ENCODE assay signal across 39 cellular contexts in genomic region chr5:11925701-11926100, GRCh38.
"Had no signal": no experiment of that assay in that cellular context is flagged by ENCODE, and none has a peak within 500 bp of the region (broad histone marks: within the 10 kb centered on the region; RNA-seq: fewer than 3 reads in every experiment).

No MANE protein-coding gene starts in this region.

- H3K27me3 Mint-ChIP-seq: activated naive CD4-positive, alpha-beta T cell treated with anti-CD3 and anti-CD28 coated beads, Interleukin-2, amount 10 ng/mL, durations not matched to agents 7 days and 5 days; activated naive CD4-positive, alpha-beta T cell treated with anti-CD3 and anti-CD28 coated beads, Interleukin-2, amount 50 U/mL, for 24 hours; activated naive CD8-positive, alpha-beta T cell; activated naive CD8-positive, alpha-beta T cell treated with anti-CD3 and anti-CD28 coated beads for 36 hours; activated naive CD8-positive, alpha-beta T cell treated with anti-CD3 and anti-CD28 coated beads, Interleukin-2, amount 10 ng/mL, durations not matched to agents 7 days and 5 days; activated naive CD8-positive, alpha-beta T cell treated with anti-CD3 and anti-CD28 coated beads, Interleukin-2, amount 50 U/mL, for 24 hours; activated T-cell treated with anti-CD3 and anti-CD28 coated beads, Interleukin-2, amount 50 U/mL, for 24 hours; activated T-helper 17 cell treated with anti-CD3 and anti-CD28 coated beads, Interleukin-2, amount 50 U/mL, for 72 hours; brain; central memory CD8-positive, alpha-beta T cell had no signal

- H3K4me3 ChIP-seq: adrenal gland, ascending aorta, body of pancreas, breast epithelium, cardiac muscle cell had no signal

- H3K36me3 Mint-ChIP-seq: activated naive CD4-positive, alpha-beta T cell treated with anti-CD3 and anti-CD28 coated beads, Interleukin-2, amount 10 ng/mL, durations not matched to agents 7 days and 5 days; activated naive CD4-positive, alpha-beta T cell treated with anti-CD3 and anti-CD28 coated beads, Interleukin-2, amount 50 U/mL, for 24 hours; activated naive CD4-positive, alpha-beta T cell treated with anti-CD3 and anti-CD28 coated beads, Interleukin-2, amount 50 U/mL, for 72 hours; activated naive CD8-positive, alpha-beta T cell; activated naive CD8-positive, alpha-beta T cell treated with anti-CD3 and anti-CD28 coated beads for 36 hours; activated naive CD8-positive, alpha-beta T cell treated with anti-CD3 and anti-CD28 coated beads, Interleukin-2, amount 10 ng/mL, durations not matched to agents 7 days and 5 days; brain had no signal

- H3K36me3 ChIP-seq: adrenal gland, ascending aorta, brain microvascular endothelial cell, breast epithelium, cardiac muscle cell had no signal

- H3K4me1 Mint-ChIP-seq: activated naive CD4-positive, alpha-beta T cell treated with anti-CD3 and anti-CD28 coated beads, Interleukin-2, amount 10 ng/mL, durations not matched to agents 7 days and 5 days; activated naive CD4-positive, alpha-beta T cell treated with anti-CD3 and anti-CD28 coated beads, Interleukin-2, amount 50 U/mL, for 24 hours; activated naive CD8-positive, alpha-beta T cell treated with anti-CD3 and anti-CD28 coated beads for 36 hours; activated naive CD8-positive, alpha-beta T cell treated with anti-CD3 and anti-CD28 coated beads, Interleukin-2, amount 10 ng/mL, durations not matched to agents 7 days and 5 days; activated naive CD8-positive, alpha-beta T cell treated with anti-CD3 and anti-CD28 coated beads, Interleukin-2, amount 50 U/mL, for 24 hours; activated T-helper 17 cell treated with anti-CD3 and anti-CD28 coated beads, Interleukin-2, amount 50 U/mL, for 72 hours; brain; central memory CD8-positive, alpha-beta T cell had no signal

- H3K27ac ChIP-seq: adrenal gland, ascending aorta, body of pancreas, brain microvascular endothelial cell, breast epithelium, cardiac muscle cell had no signal

- H3K9me3 ChIP-seq: adrenal gland, ascending aorta, body of pancreas, breast epithelium had no signal

- DNase-seq: activated effector memory CD4-positive, alpha-beta T cell treated with anti-CD3 and anti-CD28 coated beads, Interleukin-2, amount 50 U/mL, for 16 hours; activated effector memory CD4-positive, alpha-beta T cell treated with Interleukin-2 at 50 U/mL for 16 hours; activated gamma-delta T cell; activated gamma-delta T cell treated with Interleukin-2 at 50 U/mL for 16 hours; activated naive CD4-positive, alpha-beta T cell; activated naive CD4-positive, alpha-beta T cell treated with anti-CD3 and anti-CD28 coated beads for 36 hours; activated naive CD4-positive, alpha-beta T cell treated with anti-CD3 and anti-CD28 coated beads, Interleukin-2, amount 10 ng/mL, durations not matched to agents 7 days and 5 days; activated naive CD4-positive, alpha-beta T cell treated with anti-CD3 and anti-CD28 coated beads, Interleukin-2, amount 50 U/mL, for 16 hours; activated naive CD4-positive, alpha-beta T cell treated with Interleukin-2 at 50 U/mL for 16 hours; activated naive CD8-positive, alpha-beta T cell treated with anti-CD3 and anti-CD28 coated beads for 36 hours; activated naive CD8-positive, alpha-beta T cell treated with anti-CD3 and anti-CD28 coated beads, Interleukin-2, amount 10 ng/mL, durations not matched to agents 7 days and 5 days; activated naive CD8-positive, alpha-beta T cell treated with anti-CD3 and anti-CD28 coated beads, Interleukin-2, amount 50 U/mL, for 24 hours; activated T-cell treated with anti-CD3 and anti-CD28 coated beads for 4 hours; activated T-cell treated with anti-CD3 and anti-CD28 coated beads, Interleukin-2, amount 50 U/mL, for 1 hour; activated T-cell treated with anti-CD3 and anti-CD28 coated beads, Interleukin-2, amount 50 U/mL, for 24 hours; activated T-cell treated with anti-CD3 and anti-CD28 coated beads, Interleukin-2, amount 50 U/mL, for 4 hours; activated T-cell treated with anti-CD3 and anti-CD28 coated beads, Interleukin-2, amount 50 U/mL, for 48 hours; activated T-cell treated with anti-CD3 and anti-CD28 coated beads, Interleukin-2, amount 50 U/mL, for 72 hours; adrenal gland; amniotic stem cell; amygdala; anterior cingulate cortex; aorta; body of pancreas; brain microvascular endothelial cell; caudate nucleus; central memory CD4-positive, alpha-beta T cell; cerebellar nuclear complex had no signal

- H3K27ac Mint-ChIP-seq: activated naive CD4-positive, alpha-beta T cell treated with anti-CD3 and anti-CD28 coated beads for 36 hours; activated naive CD4-positive, alpha-beta T cell treated with anti-CD3 and anti-CD28 coated beads, Interleukin-2, amount 10 ng/mL, durations not matched to agents 7 days and 5 days; activated naive CD4-positive, alpha-beta T cell treated with anti-CD3 and anti-CD28 coated beads, Interleukin-2, amount 50 U/mL, for 24 hours; activated naive CD4-positive, alpha-beta T cell treated with anti-CD3 and anti-CD28 coated beads, Interleukin-2, amount 50 U/mL, for 72 hours; activated naive CD8-positive, alpha-beta T cell; activated naive CD8-positive, alpha-beta T cell treated with anti-CD3 and anti-CD28 coated beads for 36 hours; activated naive CD8-positive, alpha-beta T cell treated with anti-CD3 and anti-CD28 coated beads, Interleukin-2, amount 10 ng/mL, durations not matched to agents 7 days and 5 days; activated naive CD8-positive, alpha-beta T cell treated with anti-CD3 and anti-CD28 coated beads, Interleukin-2, amount 50 U/mL, for 24 hours; activated T-cell treated with anti-CD3 and anti-CD28 coated beads, Interleukin-2, amount 50 U/mL, for 24 hours; activated T-cell treated with anti-CD3 and anti-CD28 coated beads, Interleukin-2, amount 50 U/mL, for 72 hours; activated T-helper 1 cell treated with anti-CD3 and anti-CD28 coated beads, Interleukin-12 subunit alpha, Interleukin-12 subunit beta, Interleukin-2, Interleukin-4 antibody, amounts not matched to agents 30 ng/mL and 10 ng/mL and 1 ng/mL, durations not matched to agents 14 hours and 24 hours and 36 hours; activated T-helper 17 cell treated with anti-CD3 and anti-CD28 coated beads, Interleukin-2, amount 50 U/mL, for 72 hours; activated T-helper 2 cell treated with anti-CD3 and anti-CD28 coated beads, Interferon-gamma antibody, Interleukin-2, Interleukin-4, amounts not matched to agents 10 μg/mL and 5 μg/mL and 100 μg/mL, durations not matched to agents 14 hours and 24 hours and 36 hours; brain had no signal

- ATAC-seq: activated naive CD4-positive, alpha-beta T cell treated with anti-CD3 and anti-CD28 coated beads, Interleukin-2, amount 50 U/mL, for 72 hours; activated naive CD8-positive, alpha-beta T cell treated with anti-CD3 and anti-CD28 coated beads, Interleukin-2, amount 50 U/mL, for 24 hours; activated T-cell treated with anti-CD3 and anti-CD28 coated beads, Interleukin-2, amount 50 U/mL, for 4 hours; activated T-cell treated with anti-CD3 and anti-CD28 coated beads, Interleukin-2, amount 50 U/mL, for 72 hours; activated T-helper 17 cell treated with anti-CD3 and anti-CD28 coated beads, Interleukin-2, amount 50 U/mL, for 72 hours; body of pancreas had no signal

- H3K4me3 Mint-ChIP-seq: activated naive CD4-positive, alpha-beta T cell treated with anti-CD3 and anti-CD28 coated beads for 36 hours; activated naive CD4-positive, alpha-beta T cell treated with anti-CD3 and anti-CD28 coated beads, Interleukin-2, amount 10 ng/mL, durations not matched to agents 7 days and 5 days; activated naive CD4-positive, alpha-beta T cell treated with anti-CD3 and anti-CD28 coated beads, Interleukin-2, amount 50 U/mL, for 24 hours; activated naive CD8-positive, alpha-beta T cell; activated naive CD8-positive, alpha-beta T cell treated with anti-CD3 and anti-CD28 coated beads for 36 hours; activated naive CD8-positive, alpha-beta T cell treated with anti-CD3 and anti-CD28 coated beads, Interleukin-2, amount 10 ng/mL, durations not matched to agents 7 days and 5 days; activated naive CD8-positive, alpha-beta T cell treated with anti-CD3 and anti-CD28 coated beads, Interleukin-2, amount 50 U/mL, for 24 hours; activated T-cell treated with anti-CD3 and anti-CD28 coated beads, Interleukin-2, amount 50 U/mL, for 24 hours; activated T-cell treated with anti-CD3 and anti-CD28 coated beads, Interleukin-2, amount 50 U/mL, for 4 hours; activated T-cell treated with anti-CD3 and anti-CD28 coated beads, Interleukin-2, amount 50 U/mL, for 72 hours; activated T-helper 1 cell treated with anti-CD3 and anti-CD28 coated beads, Interleukin-12 subunit alpha, Interleukin-12 subunit beta, Interleukin-2, Interleukin-4 antibody, amounts not matched to agents 30 ng/mL and 10 ng/mL and 1 ng/mL, durations not matched to agents 14 hours and 24 hours and 36 hours; activated T-helper 17 cell treated with anti-CD3 and anti-CD28 coated beads, Interleukin-2, amount 50 U/mL, for 72 hours; brain; central memory CD8-positive, alpha-beta T cell had no signal

- H3K27me3 ChIP-seq: adrenal gland, ascending aorta, body of pancreas, brain microvascular endothelial cell, breast epithelium, cardiac muscle cell had no signal

- H3K4me1 ChIP-seq: adrenal gland, ascending aorta, body of pancreas, breast epithelium had no signal
